Comparison of ENCODE assay signal across 24 cellular contexts in genomic region chr1:82405333-82405732, GRCh38.
DNase-seq lines count a peak whose midpoint lies in the region; ATAC-seq and TF ChIP-seq lines count a peak whose summit lies in the region.
"Had no signal": no experiment of that assay in that cellular context is flagged by ENCODE, and none has a peak within 500 bp of the region (broad histone marks: within the 10 kb centered on the region; RNA-seq: fewer than 3 reads in every experiment).

No MANE protein-coding gene starts in this region.

- TF ChIP-seq CTCF in endodermal cell (conservative IDR thresholded peaks at IDR 0.05), result no peak
- TF ChIP-seq CTCF in osteoblast (IDR thresholded peaks at IDR 0.05; ENCODE audit: extremely low read depth, low read depth, low read length), result no peak

- H3K9me3 ChIP-seq in endodermal cell (ENCODE audit: control insufficient read depth, low read length) (no peaks in the 10 kb centered on the region), osteoblast (ENCODE audit: low read depth, low read length) (no peaks in the 10 kb centered on the region)
- H3K9me3 ChIP-seq: BE2C, BLaER1 had no signal

- H3K23ac ChIP-seq in mesendoderm (ENCODE audit: low read length), result no peak overlapping the region

- DNase-seq in endodermal cell (no peak), mesendoderm (peak; percentile 56), osteoblast (ENCODE audit: insufficient read length, low spot score, missing footprints) (peak; percentile 51), NCI-H526 (lab: John Stamatoyannopoulos, UW) (no peak)
- no peak for DNase-seq in activated CD4-positive, alpha-beta T cell treated with anti-CD3 and anti-CD28 coated beads, Interleukin-2, amount 10 ng/mL, durations not matched to agents 24 days and 14 days
- DNase-seq: 8988T; ACHN; BE2C; C1 segment of cervical spinal cord; CD4-positive, alpha-beta memory T cell; CD4-positive, CD25-positive, alpha-beta regulatory T cell; CD8-positive, alpha-beta memory T cell; COR-L47; DMS 273 treated with DMSO at 0.1 percent for 48 hours; DMS153; DMS53; DMS79; DND-41; EL; GDM1 had no signal

- H3K4ac ChIP-seq in mesendoderm (ENCODE audit: low read depth, low read length), result no peak overlapping the region

- WGBS in endodermal cell (ENCODE audit: insufficient coverage in 1 of 2, insufficient read length in 1 of 2), 2 experiments, result 83 to 89% methylated on average over 1 of the region's 1 CpG
- WGBS in mesendoderm (ENCODE audit: extremely low coverage, insufficient coverage, low lambda C conversion rate), result no CpG with 5 or more reads among the region's 1 CpG

- H3K4me3 ChIP-seq in endodermal cell (ENCODE audit: low read length), result peak overlapping the region; percentile 26
- no peak overlapping the region for H3K4me3 ChIP-seq in mesendoderm (ENCODE audit: low read length)
- H3K4me3 ChIP-seq in osteoblast (ENCODE audit: insufficient read depth, low read length), result no peak overlapping the region
- H3K4me3 ChIP-seq: BLaER1, GM12878 had no signal

- no peak overlapping the region for H3K27ac ChIP-seq in endodermal cell (ENCODE audit: low read depth, low read length)
- no peak overlapping the region for H3K27ac ChIP-seq in mesendoderm (ENCODE audit: low read depth, low read length)
- H3K27ac ChIP-seq in osteoblast (ENCODE audit: low read depth, low read length), result no peak overlapping the region
- H3K27ac ChIP-seq: BLaER1 had no signal

- H3K27me3 ChIP-seq in endodermal cell (ENCODE audit: control insufficient read depth, insufficient read depth, low read length, poor library complexity, severe bottlenecking) (no peaks in the 10 kb centered on the region), mesendoderm (ENCODE audit: insufficient read depth, low read length, poor library complexity) (no peaks in the 10 kb centered on the region), osteoblast (ENCODE audit: insufficient read depth, low read length) (no peaks in the 10 kb centered on the region)
- H3K27me3 ChIP-seq: BE2C, BLaER1 had no signal

- H2BK15ac ChIP-seq in mesendoderm (replicated peaks; ENCODE audit: low read depth), result no peak overlapping the region

- no peak for ATAC-seq in HG03469 (IDR thresholded peaks at IDR 0.05; ENCODE audit: unreplicated experiment)
- ATAC-seq: GM12878 had no signal

- no peak overlapping the region for H4K5ac ChIP-seq in mesendoderm (ENCODE audit: low read length)

- H3K27me3 Mint-ChIP-seq in endodermal cell (ENCODE audit: insufficient read depth), result no peaks in the 10 kb centered on the region
- no peaks in the 10 kb centered on the region for H3K27me3 Mint-ChIP-seq in activated CD4-positive, alpha-beta T cell treated with anti-CD3 and anti-CD28 coated beads, Interleukin-2, amount 10 ng/mL, durations not matched to agents 24 days and 14 days
- H3K27me3 Mint-ChIP-seq: CD4-positive, alpha-beta memory T cell; CD4-positive, CD25-positive, alpha-beta regulatory T cell; CD8-positive, alpha-beta memory T cell had no signal

- no peaks in the 10 kb centered on the region for H4K20me1 ChIP-seq in osteoblast (ENCODE audit: insufficient read depth, low read length)
- H4K20me1 ChIP-seq: BLaER1 had no signal

- H3K79me1 ChIP-seq in mesendoderm (ENCODE audit: low read length), result no peaks in the 10 kb centered on the region

- H3K9me3 Mint-ChIP-seq in endodermal cell, result no peaks in the 10 kb centered on the region
- no peaks in the 10 kb centered on the region for H3K9me3 Mint-ChIP-seq in activated CD4-positive, alpha-beta T cell treated with anti-CD3 and anti-CD28 coated beads, Interleukin-2, amount 10 ng/mL, durations not matched to agents 24 days and 14 days

- no peak overlapping the region for H3K9ac ChIP-seq in endodermal cell (ENCODE audit: extremely low read depth, low read length, poor library complexity, severe bottlenecking)
- H3K9ac ChIP-seq in mesendoderm (ENCODE audit: low read length), result no peak overlapping the region
- H3K9ac ChIP-seq: BLaER1 had no signal

- no peak overlapping the region for H2AK5ac ChIP-seq in mesendoderm (ENCODE audit: low read length)

- no peaks in the 10 kb centered on the region for H3K36me3 Mint-ChIP-seq in endodermal cell (ENCODE audit: low read depth)
- H3K36me3 Mint-ChIP-seq in activated CD4-positive, alpha-beta T cell treated with anti-CD3 and anti-CD28 coated beads, Interleukin-2, amount 10 ng/mL, durations not matched to agents 24 days and 14 days (ENCODE audit: low read depth), result no peaks in the 10 kb centered on the region
- H3K36me3 Mint-ChIP-seq: CD14-positive monocyte; CD4-positive, alpha-beta memory T cell; CD4-positive, CD25-positive, alpha-beta regulatory T cell; CD8-positive, alpha-beta memory T cell had no signal

- no peak overlapping the region for H3K27ac Mint-ChIP-seq in endodermal cell
- H3K27ac Mint-ChIP-seq in activated CD4-positive, alpha-beta T cell treated with anti-CD3 and anti-CD28 coated beads, Interleukin-2, amount 10 ng/mL, durations not matched to agents 24 days and 14 days, result no peak overlapping the region
- H3K27ac Mint-ChIP-seq: CD14-positive monocyte; CD4-positive, alpha-beta memory T cell; CD4-positive, CD25-positive, alpha-beta regulatory T cell; CD8-positive, alpha-beta memory T cell had no signal

- H4K8ac ChIP-seq in mesendoderm (ENCODE audit: low read depth, low read length), result no peak overlapping the region

- peaks cover 11% of the 10 kb centered on the region for H3K4me1 ChIP-seq in endodermal cell (ENCODE audit: control insufficient read depth, insufficient read depth, low read length)
- peaks cover 3% of the 10 kb centered on the region for H3K4me1 ChIP-seq in mesendoderm (ENCODE audit: control insufficient read depth, low read depth, low read length)
- H3K4me1 ChIP-seq in osteoblast (ENCODE audit: insufficient read depth, low read length), result no peaks in the 10 kb centered on the region
- H3K4me1 ChIP-seq: BE2C had no signal

- H3K36me3 ChIP-seq in endodermal cell (ENCODE audit: control insufficient read depth, insufficient read depth, low read length), result no peaks in the 10 kb centered on the region
- no peaks in the 10 kb centered on the region for H3K36me3 ChIP-seq in mesendoderm (ENCODE audit: control insufficient read depth, insufficient read depth, low read length)
- H3K36me3 ChIP-seq in osteoblast (ENCODE audit: insufficient read depth, low read length), result no peaks in the 10 kb centered on the region
- H3K36me3 ChIP-seq: BE2C, BLaER1 had no signal

- no peak overlapping the region for H2BK120ac ChIP-seq in mesendoderm (ENCODE audit: low read depth, low read length)

- H3K4me1 Mint-ChIP-seq in endodermal cell, result peaks cover 11% of the 10 kb centered on the region
- no peaks in the 10 kb centered on the region for H3K4me1 Mint-ChIP-seq in activated CD4-positive, alpha-beta T cell treated with anti-CD3 and anti-CD28 coated beads, Interleukin-2, amount 10 ng/mL, durations not matched to agents 24 days and 14 days
- H3K4me1 Mint-ChIP-seq: CD14-positive monocyte; CD4-positive, alpha-beta memory T cell; CD4-positive, CD25-positive, alpha-beta regulatory T cell; CD8-positive, alpha-beta memory T cell had no signal

- no peak overlapping the region for H2AFZ ChIP-seq in osteoblast (ENCODE audit: low read length)

- no peak overlapping the region for H3K18ac ChIP-seq in mesendoderm (ENCODE audit: low read length)

- H2BK5ac ChIP-seq in mesendoderm (ENCODE audit: low read length), result no peak overlapping the region

- H3K4me3 Mint-ChIP-seq in endodermal cell, result no peak overlapping the region
- no peak overlapping the region for H3K4me3 Mint-ChIP-seq in activated CD4-positive, alpha-beta T cell treated with anti-CD3 and anti-CD28 coated beads, Interleukin-2, amount 10 ng/mL, durations not matched to agents 24 days and 14 days
- H3K4me3 Mint-ChIP-seq: CD14-positive monocyte; CD4-positive, alpha-beta memory T cell; CD4-positive, CD25-positive, alpha-beta regulatory T cell; CD8-positive, alpha-beta memory T cell had no signal

- H3K56ac ChIP-seq in mesendoderm (ENCODE audit: low read length), result no peak overlapping the region

- intact Hi-C loops in activated CD4-positive, alpha-beta T cell treated with anti-CD3 and anti-CD28 coated beads, Interleukin-2, amount 10 ng/mL, durations not matched to agents 24 days and 14 days (cut with micrococcal nuclease), result no loop called here

- H3K79me2 ChIP-seq in mesendoderm (ENCODE audit: control insufficient read depth, insufficient read depth, low read length), result no peaks in the 10 kb centered on the region
- H3K79me2 ChIP-seq in osteoblast (ENCODE audit: insufficient read depth, low read length), result no peaks in the 10 kb centered on the region

- H3K4me2 ChIP-seq in mesendoderm (ENCODE audit: low read length), result no peak overlapping the region
- no peak overlapping the region for H3K4me2 ChIP-seq in osteoblast (ENCODE audit: insufficient read depth, low read length)
- H3K4me2 ChIP-seq: BLaER1 had no signal

Comparison
In these comparisons a context has a peak if more than half of its experiments do, and no peak if none do; other contexts are left out.
1. DNase-seq: peak in mesendoderm (single experiment) and osteoblast (single experiment); none in endodermal cell (single experiment), activated CD4-positive, alpha-beta T cell treated with anti-CD3 and anti-CD28 coated beads, Interleukin-2, amount 10 ng/mL, durations not matched to agents 24 days and 14 days (single experiment) and NCI-H526 (0 of 2).